In the genomic region with DNA sequence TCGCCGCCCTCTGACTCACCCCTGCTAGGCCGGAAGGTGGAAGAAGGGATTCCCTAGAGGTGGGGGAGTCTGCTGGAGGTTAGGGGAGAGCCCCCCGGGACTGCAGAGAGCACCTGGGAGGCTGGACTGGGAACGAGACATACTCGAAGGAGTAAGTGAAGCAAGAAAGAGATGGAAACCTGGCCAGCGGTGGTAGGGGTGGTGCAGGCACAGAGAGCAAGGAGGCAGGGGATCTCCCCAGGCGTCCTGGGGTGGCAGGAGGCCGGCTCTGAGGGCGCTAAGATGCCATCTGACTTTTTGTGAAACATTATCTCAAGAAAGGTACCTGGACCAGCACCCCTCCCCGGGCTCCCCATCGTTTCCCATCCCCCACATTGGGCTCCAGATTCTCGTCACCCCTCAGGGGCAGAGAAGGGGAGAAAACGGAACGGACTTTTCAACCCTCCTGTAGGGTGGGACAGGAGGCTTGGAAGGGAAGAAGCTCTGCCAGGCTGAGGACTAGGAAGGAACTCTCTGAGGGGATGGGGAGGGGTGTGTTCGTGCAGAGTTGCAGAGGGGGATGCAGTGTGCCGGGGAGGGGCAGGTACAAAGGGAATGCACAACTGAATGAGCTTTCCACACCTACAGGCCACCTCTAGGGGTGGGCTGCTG, we compare ENCODE assay signal across 10 cellular contexts. TPM values are rescaled to one million over a fixed set of nuclear protein-coding genes. Genes with fewer than 3 reads are reported as not detected.
DNase-seq lines count a peak whose midpoint lies in the region; ATAC-seq and TF ChIP-seq lines count a peak whose summit lies in the region.
"Had no signal": no experiment of that assay in that cellular context is flagged by ENCODE, and none has a peak within 500 bp of the region (broad histone marks: within the 10 kb centered on the region; RNA-seq: fewer than 3 reads in every experiment).

No MANE protein-coding gene starts in this region.

- H3K27ac ChIP-seq in BLaER1 treated with 17β-estradiol and CSF1 and Interleukin-3, amounts not matched to agents 10 nM and 100 nM, result no peak overlapping the region
- H3K27ac ChIP-seq in HUES64 (ENCODE audit: low read depth, low read length) (no peak overlapping the region; the same call in 1 of the 2 replicates), ectodermal cell (ENCODE audit: insufficient read depth, low read depth, low read length, poor library complexity, severe bottlenecking) (no peak overlapping the region), neural cell (ENCODE audit: low read length) (no peak overlapping the region), testis (no peak overlapping the region)
- H3K27ac ChIP-seq: cardiac muscle cell had no signal

- no peaks in the 10 kb centered on the region for H3K36me3 ChIP-seq in BLaER1 treated with 17β-estradiol and CSF1 and Interleukin-3, amounts not matched to agents 10 nM and 100 nM
- no peaks in the 10 kb centered on the region for H3K36me3 ChIP-seq in HUES64 (ENCODE audit: insufficient read depth, low read length)
- no peaks in the 10 kb centered on the region for H3K36me3 ChIP-seq in ectodermal cell (ENCODE audit: control insufficient read depth, insufficient read depth, low read length)
- H3K36me3 ChIP-seq in neural cell (ENCODE audit: insufficient read depth, low read length), result no peaks in the 10 kb centered on the region
- H3K36me3 ChIP-seq in testis (ENCODE audit: low read depth, missing control alignments), result no peaks in the 10 kb centered on the region
- H3K36me3 ChIP-seq: cardiac muscle cell had no signal

- peak overlapping the region in 5 of 10 experiments; percentile 15 to 56 (median 28); a peak in 6 of 20 replicates for H3K4me3 ChIP-seq in BLaER1 treated with 17β-estradiol and CSF1 and Interleukin-3, amounts not matched to agents 10 nM and 100 nM
- H3K4me3 ChIP-seq in HUES64 (ENCODE audit: low read length) (peak overlapping the region; percentile 70), ectodermal cell (ENCODE audit: insufficient read depth, low read depth, low read length) (peak overlapping the region; percentile 40), neural cell (ENCODE audit: low read length) (peak overlapping the region; percentile 94), testis (peak overlapping the region in 1 of 2 donors; percentile 44)
- H3K4me3 ChIP-seq: cardiac muscle cell had no signal

- H3K27me3 ChIP-seq in BLaER1 treated with 17β-estradiol and CSF1 and Interleukin-3, amounts not matched to agents 10 nM and 100 nM, result peaks cover 30 to 49% (median 44%) of the 10 kb centered on the region in 11 experiments
- H3K27me3 ChIP-seq in HUES64 (ENCODE audit: insufficient read depth, low read length) (peaks cover 6% of the 10 kb centered on the region; the same call in 1 of the 2 replicates), ectodermal cell (ENCODE audit: control insufficient read depth, insufficient read depth, low read length, poor library complexity, severe bottlenecking) (peaks cover 30% of the 10 kb centered on the region), neural cell (ENCODE audit: insufficient read depth, low read depth, low read length) (no peaks in the 10 kb centered on the region), testis (no peaks in the 10 kb centered on the region)

- peak overlapping the region; percentile 77 to 90 (median 85) for H3K4me2 ChIP-seq in BLaER1 treated with 17β-estradiol and CSF1 and Interleukin-3, amounts not matched to agents 10 nM and 100 nM
- H3K4me2 ChIP-seq in neural cell (ENCODE audit: low read length), result peak overlapping the region; percentile 83

- no peaks in the 10 kb centered on the region for H3F3A ChIP-seq in neural cell (ENCODE audit: insufficient read depth, low read length, poor library complexity, severe bottlenecking)

- no peaks in the 10 kb centered on the region for H3K9me3 ChIP-seq in BLaER1 treated with 17β-estradiol and CSF1 and Interleukin-3, amounts not matched to agents 10 nM and 100 nM (replicated peaks in 1 of 11)
- H3K9me3 ChIP-seq in HUES64 (ENCODE audit: insufficient read depth, low read depth, low read length) (no peaks in the 10 kb centered on the region), ectodermal cell (ENCODE audit: control insufficient read depth, low read length) (no peaks in the 10 kb centered on the region), neural cell (ENCODE audit: low read length) (no peaks in the 10 kb centered on the region), testis (no peaks in the 10 kb centered on the region)

- H3K79me2 ChIP-seq in neural cell (replicated peaks; ENCODE audit: insufficient read depth, low read length), result peaks cover 14% of the 10 kb centered on the region

- no peak overlapping the region for H3K9ac ChIP-seq in BLaER1 treated with 17β-estradiol and CSF1 and Interleukin-3, amounts not matched to agents 10 nM and 100 nM
- H3K9ac ChIP-seq in HUES64 (ENCODE audit: low read depth, low read length), result 0 out of 2 replicates have a peak overlapping the region, but pooled peaks have one; percentile 45
- H3K9ac ChIP-seq in neural cell (ENCODE audit: low read length), result peak overlapping the region; percentile 76

- H3K9me2 ChIP-seq in neural cell (ENCODE audit: insufficient read depth, low read length), result no peaks in the 10 kb centered on the region

- H2AFZ ChIP-seq in neural cell (ENCODE audit: low read depth, low read length), result peak overlapping the region; percentile 42

- no peak for TF ChIP-seq POLR2A in testis (IDR thresholded peaks at IDR 0.05)

- intact Hi-C loops in testis (cut with DNase I; ENCODE audit: low total_unique reads), result loop anchor here (10.0 kb wide), 1 partner anchor 307 kb away; a partner anchor contains a TSS

- no peak for DNase-seq in testis
- DNase-seq in islet precursor cell, result no peak
- DNase-seq in NOMO-1 treated with DMSO at 0.1 percent for 48 hours (lab: John Stamatoyannopoulos, UW; ENCODE audit: unreplicated experiment), result no peak
- DNase-seq: SW 1271 had no signal

- TF ChIP-seq EP300 in neural cell (conservative IDR thresholded peaks at IDR 0.05; ENCODE audit: poor library complexity, severe bottlenecking), result no peak

- peaks cover 4 to 20% (median 14%) of the 10 kb centered on the region in 10 experiments; a peak in 16 of 20 replicates for H3K4me1 ChIP-seq in BLaER1 treated with 17β-estradiol and CSF1 and Interleukin-3, amounts not matched to agents 10 nM and 100 nM
- H3K4me1 ChIP-seq in HUES64 (ENCODE audit: insufficient read depth, low read length) (peaks cover 19% of the 10 kb centered on the region), ectodermal cell (ENCODE audit: control insufficient read depth, insufficient read depth, low read length) (peaks cover 12% of the 10 kb centered on the region), testis (peaks cover 6% of the 10 kb centered on the region)

- peaks cover 0 to 51% (median 10%) of the 10 kb centered on the region in 11 experiments; a peak in 13 of 22 replicates for H4K20me1 ChIP-seq in BLaER1 treated with 17β-estradiol and CSF1 and Interleukin-3, amounts not matched to agents 10 nM and 100 nM
- no peaks in the 10 kb centered on the region for H4K20me1 ChIP-seq in neural cell (ENCODE audit: insufficient read depth)

- TF ChIP-seq CTCF in neural cell (IDR thresholded peaks at IDR 0.05; ENCODE audit: poor library complexity, severe bottlenecking), result no peak
- TF ChIP-seq CTCF in testis (IDR thresholded peaks at IDR 0.05), result no peak

- TF ChIP-seq RAD21 in neural cell (conservative IDR thresholded peaks at IDR 0.05), result no peak

- no peak for ATAC-seq in esophagus mucosa

- 54% methylated on average over 17 of the region's 17 CpGs for WGBS in HUES64
- 52% methylated on average over 17 of the region's 17 CpGs for WGBS in ectodermal cell, 2 experiments
- WGBS in testis, 2 donors, result 23 to 30% methylated on average over 14 to 17 of the region's 17 CpGs

TF ChIP-seq in neural cell, 6 proteins besides CTCF, POLR2A, EP300 and RAD21 (continues in another document):
- no peak for TF ChIP-seq EZH2 (IDR thresholded peaks at IDR 0.05; ENCODE audit: borderline replicate concordance, insufficient read depth, low read length, poor library complexity, severe bottlenecking)
- TF ChIP-seq MXI1 (conservative IDR thresholded peaks at IDR 0.05; ENCODE audit: poor library complexity, severe bottlenecking), result no peak

RNA-seq across cellular contexts. Expression of a gene that starts 0.7 kb away (rescaled TPM):
- polyA plus RNA-seq in HUES64 (2013, experiment 1 of 2), result 1.5 TPM
- 1.8 TPM for polyA plus RNA-seq in HUES64 (2013, experiment 2 of 2)
- 1.3 TPM for polyA plus RNA-seq in ectodermal cell (2013, experiment 1 of 4)
- polyA plus RNA-seq in ectodermal cell (2013, experiment 2 of 4), result 1.5 TPM
- 1.0 TPM for polyA plus RNA-seq in ectodermal cell (2013, experiment 3 of 4)
- polyA plus RNA-seq in ectodermal cell (2013, experiment 4 of 4), result 1.3 TPM
- polyA plus RNA-seq in neural cell (15.5 and 18.2 TPM in 2 replicates), testis (ENCODE audit: insufficient read depth, low read depth, low replicate concordance) (1.3 TPM)
- 42.7 and 45.8 TPM in 2 replicates for polyA minus RNA-seq in neural cell
- total RNA-seq in testis (1 to 10 TPM; 1.2 to 1.3 TPM), esophagus mucosa (0.20 TPM)
- polyA plus RNA-seq: cardiac muscle cell had no signal

RNA-seq across cellular contexts. Expression of a gene that starts 9.8 kb away (rescaled TPM):
- 50.7 TPM for polyA plus RNA-seq in HUES64 (2013, experiment 1 of 2)
- polyA plus RNA-seq in HUES64 (2013, experiment 2 of 2), result 60.2 TPM
- polyA plus RNA-seq in ectodermal cell (2013, experiment 1 of 4), result 94.1 TPM
- polyA plus RNA-seq in ectodermal cell (2013, experiment 2 of 4), result 74.6 TPM
- polyA plus RNA-seq in ectodermal cell (2013, experiment 3 of 4), result 86.7 TPM
- 69.7 TPM for polyA plus RNA-seq in ectodermal cell (2013, experiment 4 of 4)
- polyA plus RNA-seq in neural cell (61.1 and 103 TPM in 2 replicates), testis (ENCODE audit: insufficient read depth, low read depth, low replicate concordance) (128 TPM)
- polyA minus RNA-seq in neural cell, result 43.4 and 44.3 TPM in 2 replicates
- total RNA-seq in testis (10 to 100 TPM; 63.5 to 65.2 TPM), esophagus mucosa (37.3 TPM)

RNA-seq across cellular contexts. Expression of a gene that starts 39.7 kb away (rescaled TPM):
- 110 TPM for polyA plus RNA-seq in HUES64 (2013, experiment 1 of 2)
- polyA plus RNA-seq in HUES64 (2013, experiment 2 of 2), result 104 TPM
- 130 TPM for polyA plus RNA-seq in ectodermal cell (2013, experiment 1 of 4)
- polyA plus RNA-seq in ectodermal cell (2013, experiment 2 of 4), result 142 TPM
- 91.0 TPM for polyA plus RNA-seq in ectodermal cell (2013, experiment 3 of 4)
- polyA plus RNA-seq in ectodermal cell (2013, experiment 4 of 4), result 95.9 TPM
- 51.4 and 59.3 TPM in 2 replicates for polyA plus RNA-seq in neural cell
- 136 and 139 TPM in 2 replicates for polyA minus RNA-seq in neural cell
- total RNA-seq in testis, result 100 to 1,000 TPM; 168 to 181 TPM
- 94.4 TPM for polyA plus RNA-seq in testis (ENCODE audit: insufficient read depth, low read depth, low replicate concordance)
- total RNA-seq in esophagus mucosa, result 77.4 TPM

Comparison
In these comparisons a context has a peak if more than half of its experiments do, and no peak if none do; other contexts are left out.
1. H3K9ac ChIP-seq: peak in HUES64 (single experiment) and neural cell (single experiment); none in BLaER1 treated with 17β-estradiol and CSF1 and Interleukin-3, amounts not matched to agents 10 nM and 100 nM (0 of 11).